11 cellular contexts compared by ENCODE assay signal in genomic region chr1:158011714-158012113, GRCh38. TPM values are rescaled to one million over a fixed set of nuclear protein-coding genes. Genes with fewer than 3 reads are reported as not detected.
DNase-seq lines count a peak whose midpoint lies in the region; ATAC-seq and TF ChIP-seq lines count a peak whose summit lies in the region.
"Had no signal": no experiment of that assay in that cellular context is flagged by ENCODE, and none has a peak within 500 bp of the region (broad histone marks: within the 10 kb centered on the region; RNA-seq: fewer than 3 reads in every experiment).

No MANE protein-coding gene starts in this region.

- H3K9ac ChIP-seq in duodenal mucosa (ENCODE audit: low read depth in 1 of 2, low read length in 2 of 2) (no peak overlapping the region), muscle layer of colon (ENCODE audit: low read length) (no peak overlapping the region)

- in situ Hi-C loops in Panc1 (cut with HindIII; ENCODE audit: low pct_unique_long_range_greater_than_20kb, low sequenced_read_pairs) = no loop called here

- intact Hi-C loops in Panc1 (cut with micrococcal nuclease; ENCODE audit: unreplicated experiment) (no loop called here), tibial artery (cut with DNase I; ENCODE audit: low total_unique reads) (no loop called here)

- no peak for ATAC-seq in Panc1
- no peak for ATAC-seq in GM18867 (IDR thresholded peaks at IDR 0.05; ENCODE audit: unreplicated experiment)
- ATAC-seq in HG03520 (IDR thresholded peaks at IDR 0.05; ENCODE audit: unreplicated experiment) = no peak

- no TSS peak for BruUV-seq in Panc1 (replicated peaks; lab: Mats Ljungman, UMichigan)

- H3K4me3 ChIP-seq in Panc1 (ENCODE audit: low read depth in 2 of 2, low read length in 2 of 2) (no peak overlapping the region), duodenal mucosa (ENCODE audit: low read depth in 1 of 2, low read length in 2 of 2) (no peak overlapping the region), muscle layer of colon (ENCODE audit: low read depth in 1 of 2, low read length in 2 of 2) (no peak overlapping the region), tibial artery (peak overlapping the region in 1 of 2 donors; percentile 40)

- H3K9me3 ChIP-seq in Panc1 (ENCODE audit: control insufficient read depth, insufficient read depth, low read depth, low read length) (no peaks in the 10 kb centered on the region), duodenal mucosa (ENCODE audit: control insufficient read depth in 1 of 2, low read length in 2 of 2) (no peaks in the 10 kb centered on the region), muscle layer of colon (ENCODE audit: low read length) (no peaks in the 10 kb centered on the region), tibial artery (no peaks in the 10 kb centered on the region)

- H3K36me3 ChIP-seq in Panc1 (ENCODE audit: control insufficient read depth, insufficient read depth, low read length) (no peaks in the 10 kb centered on the region), duodenal mucosa (ENCODE audit: control insufficient read depth in 1 of 2, insufficient read depth in 2 of 2, low read length in 2 of 2) (no peaks in the 10 kb centered on the region), muscle layer of colon (ENCODE audit: insufficient read depth, low read length) (no peaks in the 10 kb centered on the region), tibial artery (no peaks in the 10 kb centered on the region)

- H3K4me1 ChIP-seq in Panc1 (ENCODE audit: control insufficient read depth, insufficient read depth, low read length) (peaks cover 95% of the 10 kb centered on the region), duodenal mucosa (ENCODE audit: control insufficient read depth in 1 of 2, insufficient read depth in 2 of 2, low read length in 2 of 2) (peaks cover 15 to 29% of the 10 kb centered on the region in 2 donors), muscle layer of colon (ENCODE audit: insufficient read depth, low read length) (peaks cover 80% of the 10 kb centered on the region), tibial artery (peaks cover 0 to 100% (median 89%) of the 10 kb centered on the region in 4 donors)

- peak overlapping the region; percentile 100 for H3K27ac ChIP-seq in Panc1 (ENCODE audit: low read length)
- peak overlapping the region; percentile 79 for H3K27ac ChIP-seq in duodenal mucosa (ENCODE audit: low read depth, low read length)
- H3K27ac ChIP-seq in muscle layer of colon (ENCODE audit: low read depth, low read length) = peak overlapping the region; percentile 85
- H3K27ac ChIP-seq in tibial artery = peak overlapping the region; percentile 90 to 94

- POLR2A ChIA-PET in Panc1 (lab: Charles Lee) = no interaction called here

- TF ChIP-seq CTCF in Panc1 (IDR thresholded peaks at IDR 0.05) (no peak), tibial artery (IDR thresholded peaks at IDR 0.05) (no peak)

- CTCF ChIA-PET in Panc1 (lab: Charles Lee) = interaction anchor here (0.6 kb wide), 1 partner anchor 921 kb away, joined by 3 read pairs; no protein-coding TSS in a partner anchor

- no peak for DNase-seq in Panc1 (ENCODE audit: low read depth, low spot score)
- DNase-seq in tibial artery = no peak
- no peak for DNase-seq in Kasumi-1 (lab: John Stamatoyannopoulos, UW)
- no peak for DNase-seq in activated CD4-positive, alpha-beta T cell treated with anti-CD3 and anti-CD28 coated beads, Interleukin-2, amount 50 U/mL, for 1 hour
- DNase-seq: activated naive CD8-positive, alpha-beta T cell treated with anti-CD3 and anti-CD28 coated beads, Interleukin-2, amount 10 ng/mL, durations not matched to agents 7 days and 5 days; RPMI8226 had no signal

- H3K27me3 ChIP-seq in Panc1 (ENCODE audit: control insufficient read depth, insufficient read depth, low read length) (no peaks in the 10 kb centered on the region), duodenal mucosa (ENCODE audit: control insufficient read depth in 1 of 2, insufficient read depth in 2 of 2, low read length in 2 of 2) (no peaks in the 10 kb centered on the region), muscle layer of colon (ENCODE audit: control insufficient read depth in 1 of 2, insufficient read depth in 2 of 2, low read length in 2 of 2) (no peaks in the 10 kb centered on the region), tibial artery (no peaks in the 10 kb centered on the region)

RNA-seq across cellular contexts. Expression of gene KIRREL1, which starts 18.3 kb away (rescaled TPM):
- total RNA-seq in Panc1 (2021; ENCODE audit: unreplicated experiment) = 145 TPM
- 95.3 TPM for polyA plus RNA-seq in Panc1 (2012; ENCODE audit: insufficient read length)
- total RNA-seq: activated naive CD8-positive, alpha-beta T cell treated with anti-CD3 and anti-CD28 coated beads, Interleukin-2, amount 10 ng/mL, durations not matched to agents 7 days and 5 days had no signal
- polyA plus RNA-seq: IgD-negative memory B cell had no signal
